1 cellular context compared by ENCODE assay signal in the genomic region with DNA sequence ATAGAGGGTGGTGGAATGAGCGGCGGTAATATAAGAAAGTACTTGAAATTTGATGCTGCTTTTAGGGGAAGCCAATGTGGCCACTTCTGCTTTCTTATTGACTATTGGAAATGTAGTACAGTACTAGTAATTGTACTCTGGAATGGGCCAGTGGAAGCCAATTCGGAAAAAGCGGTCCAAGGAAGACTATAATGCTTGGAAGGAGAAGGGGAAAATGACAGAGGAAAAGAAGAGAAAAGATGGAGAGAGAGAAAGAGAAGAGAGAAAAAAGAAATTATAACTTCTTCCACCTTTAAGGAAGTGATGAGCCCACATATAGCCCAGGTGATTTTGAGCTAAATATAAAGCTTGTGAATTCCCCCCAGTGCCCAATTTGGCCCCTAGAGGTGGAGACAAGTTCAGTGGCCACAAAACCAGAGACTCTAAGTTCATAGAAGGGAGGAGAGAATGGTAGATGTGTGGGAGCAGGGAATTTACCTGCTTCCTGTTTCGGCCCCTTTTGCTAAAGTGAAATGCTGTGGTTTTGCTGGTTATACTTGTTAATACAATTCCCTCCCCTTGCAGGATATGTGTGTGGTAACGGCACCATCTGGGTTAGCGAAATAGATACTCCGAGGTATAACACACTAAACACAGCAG.
A peak's percentile ranks its signal among the peaks of the same experiment; 100 is the strongest.
TF ChIP-seq lines count a peak whose summit lies in the region.

No MANE protein-coding gene starts in this region.

TF ChIP-seq in GM12878, 131 proteins besides CTCF, POLR2A, EP300 and RAD21 (continued from another document and continues in another):
- no peak for TF ChIP-seq EZH2 (IDR thresholded peaks at IDR 0.05; ENCODE audit: borderline replicate concordance, control insufficient read depth, low read depth, low read length)
- TF ChIP-seq HDGF (IDR thresholded peaks at IDR 0.05): peak; percentile 41; the same call in 1 of the 2 replicates
- peak; percentile 99 for TF ChIP-seq CBFB (IDR thresholded peaks at IDR 0.05; ENCODE audit: low read depth)
- TF ChIP-seq DPF2 (IDR thresholded peaks at IDR 0.05): peak; percentile 91
- TF ChIP-seq CHD2 (IDR thresholded peaks at IDR 0.05; ENCODE audit: borderline replicate concordance, low read depth, low read length): peak; percentile 85; the same call in 1 of the 2 replicates
- TF ChIP-seq PAX8 (IDR thresholded peaks at IDR 0.05): no peak
- no peak for TF ChIP-seq NR2C1 (IDR thresholded peaks at IDR 0.05)
- TF ChIP-seq GATAD2B (conservative IDR thresholded peaks at IDR 0.05; ENCODE audit: low read depth): peak; percentile 97
- peak; percentile 87 for TF ChIP-seq ZSCAN29 (IDR thresholded peaks at IDR 0.05)
- TF ChIP-seq FOXK2 (IDR thresholded peaks at IDR 0.05): no peak
- TF ChIP-seq MEF2B (IDR thresholded peaks at IDR 0.05; ENCODE audit: partially characterized antibody, poor library complexity, severe bottlenecking): peak; percentile 100
- TF ChIP-seq, protein P1, sequence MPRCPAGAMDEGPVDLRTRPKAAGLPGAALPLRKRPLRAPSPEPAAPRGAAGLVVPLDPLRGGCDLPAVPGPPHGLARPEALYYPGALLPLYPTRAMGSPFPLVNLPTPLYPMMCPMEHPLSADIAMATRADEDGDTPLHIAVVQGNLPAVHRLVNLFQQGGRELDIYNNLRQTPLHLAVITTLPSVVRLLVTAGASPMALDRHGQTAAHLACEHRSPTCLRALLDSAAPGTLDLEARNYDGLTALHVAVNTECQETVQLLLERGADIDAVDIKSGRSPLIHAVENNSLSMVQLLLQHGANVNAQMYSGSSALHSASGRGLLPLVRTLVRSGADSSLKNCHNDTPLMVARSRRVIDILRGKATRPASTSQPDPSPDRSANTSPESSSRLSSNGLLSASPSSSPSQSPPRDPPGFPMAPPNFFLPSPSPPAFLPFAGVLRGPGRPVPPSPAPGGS (IDR thresholded peaks at IDR 0.05; ENCODE audit: borderline replicate concordance, insufficient read depth, low read depth, low read length, poor library complexity, severe bottlenecking): peak; percentile 98
- peak; percentile 21 for TF ChIP-seq SIX5 (IDR thresholded peaks at IDR 0.05; ENCODE audit: low read depth, low read length, severe bottlenecking)
- no peak for TF ChIP-seq LARP7 (IDR thresholded peaks at IDR 0.05)
- TF ChIP-seq IKZF2 (IDR thresholded peaks at IDR 0.05): peak; percentile 100
- TF ChIP-seq PAX5 (IDR thresholded peaks at IDR 0.05; ENCODE audit: borderline replicate concordance, low read depth, low read length): peak; percentile 98
- no peak for TF ChIP-seq ZBTB33 (IDR thresholded peaks at IDR 0.05)
- TF ChIP-seq BCL11A (IDR thresholded peaks at IDR 0.05; ENCODE audit: low read depth, low read length): peak; percentile 99
- TF ChIP-seq IRF3 (IDR thresholded peaks at IDR 0.05): no peak
- TF ChIP-seq MEF2A (IDR thresholded peaks at IDR 0.05; ENCODE audit: insufficient read depth, low read depth, low read length): peak; percentile 100
- TF ChIP-seq EED (IDR thresholded peaks at IDR 0.05; ENCODE audit: low read depth): peak; percentile 100
- no peak for TF ChIP-seq POLR2AphosphoS5 (IDR thresholded peaks at IDR 0.05; ENCODE audit: low read length)
- TF ChIP-seq, protein P2, sequence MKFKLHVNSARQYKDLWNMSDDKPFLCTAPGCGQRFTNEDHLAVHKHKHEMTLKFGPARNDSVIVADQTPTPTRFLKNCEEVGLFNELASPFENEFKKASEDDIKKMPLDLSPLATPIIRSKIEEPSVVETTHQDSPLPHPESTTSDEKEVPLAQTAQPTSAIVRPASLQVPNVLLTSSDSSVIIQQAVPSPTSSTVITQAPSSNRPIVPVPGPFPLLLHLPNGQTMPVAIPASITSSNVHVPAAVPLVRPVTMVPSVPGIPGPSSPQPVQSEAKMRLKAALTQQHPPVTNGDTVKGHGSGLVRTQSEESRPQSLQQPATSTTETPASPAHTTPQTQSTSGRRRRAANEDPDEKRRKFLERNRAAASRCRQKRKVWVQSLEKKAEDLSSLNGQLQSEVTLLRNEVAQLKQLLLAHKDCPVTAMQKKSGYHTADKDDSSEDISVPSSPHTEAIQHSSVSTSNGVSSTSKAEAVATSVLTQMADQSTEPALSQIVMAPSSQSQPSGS (IDR thresholded peaks at IDR 0.05; ENCODE audit: low read length): peak; percentile 99
- no peak for TF ChIP-seq SUPT20H (IDR thresholded peaks at IDR 0.05; ENCODE audit: borderline replicate concordance, control insufficient read depth, low read depth, low read length)
- TF ChIP-seq STAT3 (IDR thresholded peaks at IDR 0.05; ENCODE audit: low read depth, low read length): peak; percentile 79; the same call in 1 of the 2 replicates
- TF ChIP-seq SRF (IDR thresholded peaks at IDR 0.05; ENCODE audit: low read depth in 2 of 2, low read length in 2 of 2): 0 out of 4 replicates have a peak, but pooled peaks of 1 of the 2 experiments have one; percentile 63
- peak; percentile 92 for TF ChIP-seq NBN (IDR thresholded peaks at IDR 0.05)
- no peak for TF ChIP-seq YBX1 (IDR thresholded peaks at IDR 0.05)
- TF ChIP-seq ZBED1 (IDR thresholded peaks at IDR 0.05; ENCODE audit: borderline replicate concordance): peak; percentile 99
- TF ChIP-seq TCF7 (IDR thresholded peaks at IDR 0.05; ENCODE audit: borderline replicate concordance): peak; percentile 82
- no peak for TF ChIP-seq BCLAF1 (IDR thresholded peaks at IDR 0.05)
- TF ChIP-seq ZBTB11 (CRISPR knock-in tag; IDR thresholded peaks at IDR 0.05): no peak
- TF ChIP-seq ZNF687 (IDR thresholded peaks at IDR 0.05): peak; percentile 50; the same call in 1 of the 2 replicates
- TF ChIP-seq ZNF24 (IDR thresholded peaks at IDR 0.05): peak; percentile 78
- no peak for TF ChIP-seq TAF1 (IDR thresholded peaks at IDR 0.05; ENCODE audit: borderline replicate concordance, low read depth, low read length)
- TF ChIP-seq KLF5 (IDR thresholded peaks at IDR 0.05; ENCODE audit: partially characterized antibody): peak; percentile 43
- no peak for TF ChIP-seq FOS (IDR thresholded peaks at IDR 0.05; ENCODE audit: borderline replicate concordance, extremely low read depth, insufficient read length)
- TF ChIP-seq, protein P3, sequence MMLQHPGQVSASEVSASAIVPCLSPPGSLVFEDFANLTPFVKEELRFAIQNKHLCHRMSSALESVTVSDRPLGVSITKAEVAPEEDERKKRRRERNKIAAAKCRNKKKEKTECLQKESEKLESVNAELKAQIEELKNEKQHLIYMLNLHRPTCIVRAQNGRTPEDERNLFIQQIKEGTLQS (IDR thresholded peaks at IDR 0.05; ENCODE audit: borderline replicate concordance, extremely low read depth, low read depth, low read length): no peak
- peak; percentile 72 for TF ChIP-seq JUNB (IDR thresholded peaks at IDR 0.05)
- TF ChIP-seq ATF7 (IDR thresholded peaks at IDR 0.05; ENCODE audit: low read depth): peak; percentile 90
- TF ChIP-seq SREBF2 (IDR thresholded peaks at IDR 0.05; ENCODE audit: low read length): no peak
- no peak for TF ChIP-seq PKNOX1 (IDR thresholded peaks at IDR 0.05)
- TF ChIP-seq IRF4 (IDR thresholded peaks at IDR 0.05; ENCODE audit: low read depth, low read length): peak; percentile 96
- peak; percentile 81 for TF ChIP-seq SP1 (IDR thresholded peaks at IDR 0.05; ENCODE audit: low read depth, low read length)
- TF ChIP-seq GABPA (IDR thresholded peaks at IDR 0.05; ENCODE audit: low read depth): no peak; the same call in 1 of the 2 replicates
